In genomic region chrX:104013158-104013557, GRCh38 we compare ENCODE assay signal across 38 cellular contexts. TPM values are rescaled to one million over a fixed set of nuclear protein-coding genes. Genes with fewer than 3 reads are reported as not detected.
"Had no signal": no experiment of that assay in that cellular context is flagged by ENCODE, and none has a peak within 500 bp of the region (broad histone marks: within the 10 kb centered on the region; RNA-seq: fewer than 3 reads in every experiment).

No MANE protein-coding gene starts in this region.

- DNase-seq: Karpas-422, Kasumi-1, MG63, MM.1S, MV-4-11, NCI-H1048, NCI-H1092, NCI-H1092 treated with DMSO at 0.1 percent for 48 hours, NCI-H1105, NCI-H1105 treated with DMSO at 0.1 percent for 48 hours, NCI-H1417, NCI-H1417 treated with DMSO at 0.1 percent for 48 hours, NCI-H1436, NCI-H1436 treated with DMSO at 0.1 percent for 48 hours, NCI-H146, NCI-H1694, NCI-H1694 treated with DMSO at 0.1 percent for 48 hours, NCI-H187, NCI-H187 treated with DMSO at 0.1 percent for 48 hours, NCI-H1930, NCI-H2029, NCI-H2029 treated with DMSO at 0.1 percent for 48 hours, NCI-H2081, NCI-H2081 treated with DMSO at 0.1 percent for 48 hours, NCI-H2107, NCI-H2171, NCI-H2171 treated with DMSO at 0.1 percent for 48 hours, NCI-H2227 treated with DMSO at 0.1 percent for 48 hours, NCI-H226, NCI-H345, NCI-H446, NCI-H446 treated with DMSO at 0.1 percent for 48 hours, NCI-H510A had no signal

- H3K4me3 ChIP-seq: MG63 had no signal

- H3K27ac ChIP-seq: KMS-11 had no signal

- H3K36me3 ChIP-seq: MG63 had no signal

- H3K9me3 ChIP-seq: MG63 had no signal

RNA-seq across cellular contexts. Expression of gene H2BW1, which starts 0.3 kb away (rescaled TPM):
- total RNA-seq: LHCN-M2, M059J, MCF 10A, NCI-H460 had no signal

RNA-seq across cellular contexts. Expression of gene H2BW2, which starts 26.6 kb away (rescaled TPM):
- total RNA-seq: LHCN-M2, M059J, MCF 10A, NCI-H460 had no signal
